ENCODE assay signal across 10 cellular contexts in the genomic region with DNA sequence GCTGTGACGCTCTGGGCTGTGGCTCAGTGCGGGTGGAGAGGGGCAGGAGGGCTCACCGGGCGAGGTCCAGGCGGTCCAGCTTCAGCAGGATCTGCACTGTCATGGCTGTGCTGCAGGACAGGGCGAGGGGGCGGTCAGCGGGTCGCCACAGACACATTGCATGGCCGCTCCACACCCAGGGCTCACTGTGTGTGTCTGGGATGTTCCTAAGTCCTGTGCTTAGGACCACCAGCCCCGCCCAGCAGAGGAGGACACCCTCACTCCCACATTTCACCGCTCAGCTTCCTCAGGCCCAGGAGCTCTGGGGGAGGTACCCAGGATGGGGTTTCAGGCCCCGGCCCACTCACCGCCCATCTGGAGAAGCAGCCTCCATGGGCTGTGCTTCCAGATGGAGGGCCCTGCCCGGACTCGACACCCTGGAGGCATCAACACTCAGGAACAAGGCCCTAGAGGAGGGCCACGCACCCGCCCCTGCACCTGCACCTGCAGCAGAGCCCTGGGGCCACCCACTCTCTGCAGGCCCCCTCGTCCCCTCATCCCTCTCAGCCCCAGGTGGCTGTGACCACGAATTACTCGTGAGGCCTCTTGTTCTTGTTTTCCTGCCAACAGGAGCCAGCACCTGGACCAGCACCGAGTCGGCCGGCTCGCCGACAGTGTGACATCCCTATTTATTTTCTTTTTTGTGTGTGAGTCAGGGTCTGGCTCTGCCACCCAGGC. TPM values are rescaled to one million over a fixed set of nuclear protein-coding genes. Genes with fewer than 3 reads are reported as not detected.
"Had no signal": no experiment of that assay in that cellular context is flagged by ENCODE, and none has a peak within 500 bp of the region (broad histone marks: within the 10 kb centered on the region; RNA-seq: fewer than 3 reads in every experiment).

No MANE protein-coding gene starts in this region.

- DNase-seq: activated naive CD8-positive, alpha-beta T cell treated with anti-CD3 and anti-CD28 coated beads for 36 hours; foreskin melanocyte; left ventricle myocardium inferior; mesenchymal stem cell; T-helper 17 cell had no signal

- H3K4me3 Mint-ChIP-seq: activated naive CD8-positive, alpha-beta T cell treated with anti-CD3 and anti-CD28 coated beads for 36 hours; stimulated activated memory B cell treated with anti-CD40 and anti-IgM and Interleukin-4, amounts not matched to agents 10 μg/mL and 1 μg/mL and 100 μg/mL, for 72 hours; T-helper 17 cell had no signal

- H3K27me3 Mint-ChIP-seq: activated naive CD8-positive, alpha-beta T cell treated with anti-CD3 and anti-CD28 coated beads for 36 hours; stimulated activated memory B cell treated with anti-CD40 and anti-IgM and Interleukin-4, amounts not matched to agents 10 μg/mL and 1 μg/mL and 100 μg/mL, for 72 hours; T-helper 17 cell had no signal

- H3K4me3 ChIP-seq: breast epithelium, left ventricle myocardium inferior, right lobe of liver, suprapubic skin had no signal

- H3K27ac Mint-ChIP-seq: activated naive CD8-positive, alpha-beta T cell treated with anti-CD3 and anti-CD28 coated beads for 36 hours; activated T-helper 2 cell treated with anti-CD3 and anti-CD28 coated beads, Interferon-gamma antibody, Interleukin-2, Interleukin-4, amounts not matched to agents 10 μg/mL and 5 μg/mL and 100 μg/mL, durations not matched to agents 14 hours and 24 hours and 36 hours; stimulated activated memory B cell treated with anti-CD40 and anti-IgM and Interleukin-4, amounts not matched to agents 10 μg/mL and 1 μg/mL and 100 μg/mL, for 72 hours; T-helper 17 cell had no signal

- ATAC-seq: right lobe of liver; stimulated activated memory B cell treated with anti-CD40 and anti-IgM and Interleukin-4, amounts not matched to agents 10 μg/mL and 1 μg/mL and 100 μg/mL, for 72 hours; T-helper 17 cell had no signal

- H3K27me3 ChIP-seq: breast epithelium, right lobe of liver, suprapubic skin had no signal

- H3K9me3 ChIP-seq: breast epithelium, left ventricle myocardium inferior, right lobe of liver, suprapubic skin had no signal

- H3K27ac ChIP-seq: breast epithelium, left ventricle myocardium inferior, right lobe of liver, suprapubic skin had no signal

- H3K4me1 Mint-ChIP-seq: activated naive CD8-positive, alpha-beta T cell treated with anti-CD3 and anti-CD28 coated beads for 36 hours; stimulated activated memory B cell treated with anti-CD40 and anti-IgM and Interleukin-4, amounts not matched to agents 10 μg/mL and 1 μg/mL and 100 μg/mL, for 72 hours had no signal

- H3K9me3 Mint-ChIP-seq: activated naive CD8-positive, alpha-beta T cell treated with anti-CD3 and anti-CD28 coated beads for 36 hours; activated T-helper 2 cell treated with anti-CD3 and anti-CD28 coated beads, Interferon-gamma antibody, Interleukin-2, Interleukin-4, amounts not matched to agents 10 μg/mL and 5 μg/mL and 100 μg/mL, durations not matched to agents 14 hours and 24 hours and 36 hours; stimulated activated memory B cell treated with anti-CD40 and anti-IgM and Interleukin-4, amounts not matched to agents 10 μg/mL and 1 μg/mL and 100 μg/mL, for 72 hours had no signal

- H3K36me3 ChIP-seq: breast epithelium had no signal

- H3K4me1 ChIP-seq: breast epithelium, left ventricle myocardium inferior, right lobe of liver, suprapubic skin had no signal

RNA-seq across cellular contexts. Expression of gene CERS1, which starts 9.7 kb away (rescaled TPM):
- total RNA-seq: right lobe of liver, T-helper 17 cell had no signal

RNA-seq across cellular contexts. Expression of gene HOMER3, which starts 35.3 kb away (rescaled TPM):
- total RNA-seq: activated naive CD8-positive, alpha-beta T cell treated with anti-CD3 and anti-CD28 coated beads for 36 hours had no signal
